Comparison of ENCODE assay signal across 19 cellular contexts in the genomic region with DNA sequence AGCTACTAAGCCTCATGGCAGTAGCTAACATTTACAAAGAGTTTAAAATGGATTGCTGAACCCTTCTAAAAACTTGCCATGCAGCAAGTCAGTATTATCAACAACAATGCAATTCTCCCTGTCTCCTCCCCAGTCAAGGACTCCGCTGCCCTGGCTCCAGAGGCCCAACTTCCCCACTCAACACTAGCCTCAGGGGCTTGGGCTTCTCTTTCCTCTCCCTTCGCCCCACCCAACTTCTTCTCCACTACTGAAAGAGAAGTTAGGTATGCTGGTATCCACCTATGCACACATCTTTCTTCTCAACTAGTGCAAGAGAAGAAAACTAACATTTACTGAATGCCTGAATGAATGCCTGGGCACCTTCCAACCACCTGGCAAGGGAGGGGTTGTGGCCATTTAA. TPM values are rescaled to one million over a fixed set of nuclear protein-coding genes. Genes with fewer than 3 reads are reported as not detected.
DNase-seq lines count a peak whose midpoint lies in the region; ATAC-seq and TF ChIP-seq lines count a peak whose summit lies in the region.
"Had no signal": no experiment of that assay in that cellular context is flagged by ENCODE, and none has a peak within 500 bp of the region (broad histone marks: within the 10 kb centered on the region; RNA-seq: fewer than 3 reads in every experiment).

No MANE protein-coding gene starts in this region.

- H3K9me3 Mint-ChIP-seq in activated naive CD8-positive, alpha-beta T cell treated with anti-CD3 and anti-CD28 coated beads for 36 hours, result no peaks in the 10 kb centered on the region
- H3K9me3 Mint-ChIP-seq in activated naive CD8-positive, alpha-beta T cell treated with anti-CD3 and anti-CD28 coated beads, Interleukin-2, amount 50 U/mL, for 24 hours, result no peaks in the 10 kb centered on the region

- H3K4me3 Mint-ChIP-seq in activated naive CD8-positive, alpha-beta T cell treated with anti-CD3 and anti-CD28 coated beads for 36 hours, result no peak overlapping the region
- no peak overlapping the region for H3K4me3 Mint-ChIP-seq in activated naive CD8-positive, alpha-beta T cell treated with anti-CD3 and anti-CD28 coated beads, Interleukin-2, amount 50 U/mL, for 24 hours

- H3K9me3 ChIP-seq in osteoblast (ENCODE audit: low read depth, low read length), result no peaks in the 10 kb centered on the region
- no peaks in the 10 kb centered on the region for H3K9me3 ChIP-seq in right atrium auricular region
- H3K9me3 ChIP-seq: Peyer's patch had no signal

- H3K4me1 ChIP-seq in osteoblast (ENCODE audit: insufficient read depth, low read length) (peaks cover 11% of the 10 kb centered on the region), right atrium auricular region (peaks cover 0 to 57% of the 10 kb centered on the region in 2 donors)

- no peak for DNase-seq in activated naive CD8-positive, alpha-beta T cell treated with anti-CD3 and anti-CD28 coated beads for 36 hours
- DNase-seq in activated naive CD8-positive, alpha-beta T cell treated with anti-CD3 and anti-CD28 coated beads, Interleukin-2, amount 50 U/mL, for 24 hours, result no peak
- DNase-seq in osteoblast (ENCODE audit: insufficient read length, low spot score, missing footprints) (no peak), HT-29 (ENCODE audit: low spot score) (no peak), right atrium auricular region (ENCODE audit: low spot score) (no peak)
- DNase-seq: C1 segment of cervical spinal cord; DMS79 treated with DMSO at 0.1 percent for 48 hours; HCEC 1CT; NCI-H1092 treated with DMSO at 0.1 percent for 48 hours; NCI-H1694 treated with DMSO at 0.1 percent for 48 hours; NCI-H2107; NCI-H510A; NCI-H748 treated with DMSO at 0.1 percent for 48 hours; NK-92 treated with Interleukin-12 subunit alpha and Interleukin-12 subunit beta, amount 100 ng/mL, for 24 hours; Peyer's patch had no signal

- H3K27me3 ChIP-seq in osteoblast (ENCODE audit: insufficient read depth, low read length), result no peaks in the 10 kb centered on the region
- H3K27me3 ChIP-seq in right atrium auricular region, result no peaks in the 10 kb centered on the region
- H3K27me3 ChIP-seq: Peyer's patch had no signal

- peaks cover 3% of the 10 kb centered on the region for H3K4me1 Mint-ChIP-seq in activated naive CD8-positive, alpha-beta T cell treated with anti-CD3 and anti-CD28 coated beads for 36 hours
- no peaks in the 10 kb centered on the region for H3K4me1 Mint-ChIP-seq in activated naive CD8-positive, alpha-beta T cell treated with anti-CD3 and anti-CD28 coated beads, Interleukin-2, amount 50 U/mL, for 24 hours

- H3K4me2 ChIP-seq in osteoblast (ENCODE audit: insufficient read depth, low read length), result no peak overlapping the region

- H4K20me1 ChIP-seq in osteoblast (ENCODE audit: insufficient read depth, low read length), result peaks cover 54% of the 10 kb centered on the region

- H3K79me2 ChIP-seq in osteoblast (ENCODE audit: insufficient read depth, low read length), result peaks cover 5% of the 10 kb centered on the region

- H3K36me3 Mint-ChIP-seq in activated naive CD8-positive, alpha-beta T cell treated with anti-CD3 and anti-CD28 coated beads for 36 hours, result peaks cover 19% of the 10 kb centered on the region
- peaks cover 40% of the 10 kb centered on the region for H3K36me3 Mint-ChIP-seq in activated naive CD8-positive, alpha-beta T cell treated with anti-CD3 and anti-CD28 coated beads, Interleukin-2, amount 50 U/mL, for 24 hours (ENCODE audit: low read depth)

- no peak for TF ChIP-seq CTCF in VCaP (conservative IDR thresholded peaks at IDR 0.05)
- no peak for TF ChIP-seq CTCF in osteoblast (IDR thresholded peaks at IDR 0.05; ENCODE audit: extremely low read depth, low read depth, low read length)
- TF ChIP-seq CTCF in right atrium auricular region (IDR thresholded peaks at IDR 0.05), result no peak

- no peaks in the 10 kb centered on the region for H3K27me3 Mint-ChIP-seq in activated naive CD8-positive, alpha-beta T cell treated with anti-CD3 and anti-CD28 coated beads for 36 hours
- no peaks in the 10 kb centered on the region for H3K27me3 Mint-ChIP-seq in activated naive CD8-positive, alpha-beta T cell treated with anti-CD3 and anti-CD28 coated beads, Interleukin-2, amount 50 U/mL, for 24 hours

- ATAC-seq in activated naive CD8-positive, alpha-beta T cell treated with anti-CD3 and anti-CD28 coated beads, Interleukin-2, amount 50 U/mL, for 24 hours, result no peak
- ATAC-seq in HG02610 (IDR thresholded peaks at IDR 0.05; ENCODE audit: unreplicated experiment), result no peak
- ATAC-seq: K562, Right ventricle myocardium inferior had no signal

- no peak overlapping the region for H2AFZ ChIP-seq in osteoblast (ENCODE audit: low read length)

- peak overlapping the region; percentile 6 for H3K27ac Mint-ChIP-seq in activated naive CD8-positive, alpha-beta T cell treated with anti-CD3 and anti-CD28 coated beads for 36 hours
- no peak overlapping the region for H3K27ac Mint-ChIP-seq in activated naive CD8-positive, alpha-beta T cell treated with anti-CD3 and anti-CD28 coated beads, Interleukin-2, amount 50 U/mL, for 24 hours

- no peak overlapping the region for H3K4me3 ChIP-seq in osteoblast (ENCODE audit: insufficient read depth, low read length)
- no peak overlapping the region for H3K4me3 ChIP-seq in right atrium auricular region
- H3K4me3 ChIP-seq: K562, Peyer's patch had no signal

- H3K27ac ChIP-seq in VCaP (peak overlapping the region; percentile 51), osteoblast (ENCODE audit: low read depth, low read length) (peak overlapping the region; percentile 50), right atrium auricular region (no peak overlapping the region)
- H3K27ac ChIP-seq: Peyer's patch had no signal

- H3K36me3 ChIP-seq in osteoblast (ENCODE audit: insufficient read depth, low read length) (peaks cover 68% of the 10 kb centered on the region), right atrium auricular region (peaks cover 50% of the 10 kb centered on the region)

RNA-seq across cellular contexts. Expression of a gene that starts 30.7 kb away (rescaled TPM):
- total RNA-seq in activated naive CD8-positive, alpha-beta T cell treated with anti-CD3 and anti-CD28 coated beads for 36 hours, result 10 to 100 TPM; 70.8 to 71.6 TPM
- total RNA-seq in osteoblast (21.5 and 29.7 TPM in 2 replicates), right atrium auricular region (10 to 100 TPM; 23.3 to 61.7 TPM)
- total RNA-seq in HT-29 (2014; rRNA removed; shearing (Covaris generic)), result 59.1 and 77.6 TPM in 2 replicates

Comparison
In these comparisons a context has a peak if more than half of its experiments do, and no peak if none do; other contexts are left out.
1. H3K27ac ChIP-seq: peak in VCaP (single experiment) and osteoblast (single experiment); none in right atrium auricular region (0 of 2).